In the genomic region with DNA sequence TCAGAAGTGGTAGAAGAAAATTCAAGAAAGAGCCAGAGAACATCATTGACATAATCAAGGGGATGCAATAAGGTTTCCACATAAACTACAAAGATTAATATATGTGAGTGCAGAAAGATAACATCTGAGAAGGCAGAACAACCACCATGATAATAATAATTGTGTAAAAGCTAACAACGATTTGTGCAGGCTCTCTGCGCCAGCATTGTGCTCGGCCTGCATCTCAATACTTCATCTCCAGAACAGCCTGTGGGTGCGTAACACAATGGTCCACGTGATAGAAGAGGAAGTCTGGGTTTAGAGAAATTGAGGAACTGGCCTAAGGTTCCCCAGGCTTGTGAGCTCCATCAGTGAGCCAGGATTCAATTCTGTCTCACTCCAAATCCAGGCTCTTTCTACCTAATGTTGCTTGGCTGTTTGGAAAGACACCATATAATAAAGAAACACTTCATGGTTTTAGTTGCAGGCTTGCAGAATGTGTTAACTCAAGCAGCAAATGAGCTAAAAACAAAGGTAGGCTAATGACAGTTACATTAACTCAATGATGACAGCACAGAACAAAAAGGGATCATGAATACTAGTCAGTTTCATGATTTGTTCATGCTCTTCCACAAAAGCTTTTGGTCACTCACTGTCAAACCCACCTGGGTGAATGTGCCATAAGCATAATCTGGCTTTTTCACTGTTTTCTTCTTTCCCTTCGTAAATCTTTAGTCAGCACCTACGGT, we compare ENCODE assay signal across 8 cellular contexts.
DNase-seq lines count a peak whose midpoint lies in the region; ATAC-seq and TF ChIP-seq lines count a peak whose summit lies in the region.

No MANE protein-coding gene starts in this region.

- H3K36me3 Mint-ChIP-seq in activated CD4-positive, alpha-beta T cell treated with anti-CD3 and anti-CD28 coated beads, Interleukin-2, amount 10 ng/mL, durations not matched to agents 24 days and 14 days (ENCODE audit: low read depth): peaks cover 3% of the 10 kb centered on the region
- peaks cover 9% of the 10 kb centered on the region for H3K36me3 Mint-ChIP-seq in activated B cell treated with CpG ODN at 0.5 μM for 24 hours (ENCODE audit: low read depth)
- H3K36me3 Mint-ChIP-seq in stimulated activated effector memory CD8-positive, alpha-beta T cell treated with anti-CD3 and anti-CD28 coated beads, Interleukin-12 subunit alpha, Interleukin-12 subunit beta, amount 100 ng/mL, for 72 hours: no peaks in the 10 kb centered on the region

- TF ChIP-seq CTCF in activated B cell treated with CpG ODN at 0.5 μM for 24 hours (IDR thresholded peaks at IDR 0.05): no peak

- intact Hi-C loops in activated CD4-positive, alpha-beta T cell treated with anti-CD3 and anti-CD28 coated beads, Interleukin-2, amount 10 ng/mL, durations not matched to agents 24 days and 14 days (cut with micrococcal nuclease): loop anchor here (5.0 kb wide), 1 partner anchor 97 kb away; no protein-coding TSS in a partner anchor
- intact Hi-C loops in activated B cell treated with CpG ODN at 0.5 μM for 24 hours (cut with micrococcal nuclease): loop anchor here (1.0 kb wide), 1 partner anchor 71 kb away; the partner anchor contains the start of gene LY86

- peak; percentile 70 for DNase-seq in activated CD4-positive, alpha-beta T cell treated with anti-CD3 and anti-CD28 coated beads, Interleukin-2, amount 10 ng/mL, durations not matched to agents 24 days and 14 days
- no peak for DNase-seq in activated CD4-positive, alpha-beta T cell treated with anti-CD3 and anti-CD28 coated beads, Interleukin-2, amount 50 U/mL, for 1 hour
- DNase-seq in activated B cell treated with CpG ODN at 0.5 μM for 24 hours (no peak), iPS-NIHi11 (ENCODE audit: low spot score) (no peak), NCI-H748 (lab: John Stamatoyannopoulos, UW; ENCODE audit: unreplicated experiment) (no peak), NCI-H2107 treated with DMSO at 0.1 percent for 48 hours (lab: John Stamatoyannopoulos, UW; ENCODE audit: unreplicated experiment) (no peak)
- no peak for DNase-seq in stimulated activated effector memory CD8-positive, alpha-beta T cell treated with anti-CD3 and anti-CD28 coated beads, Interleukin-12 subunit alpha, Interleukin-12 subunit beta, amount 100 ng/mL, for 72 hours (ENCODE audit: low spot score in 2 of 2)

- ATAC-seq in HG03196 (IDR thresholded peaks at IDR 0.05; ENCODE audit: unreplicated experiment): peak; percentile 36
- ATAC-seq in activated B cell treated with CpG ODN at 0.5 μM for 24 hours (ENCODE audit: low read depth): peak; percentile 95
- no peak for ATAC-seq in stimulated activated effector memory CD8-positive, alpha-beta T cell treated with anti-CD3 and anti-CD28 coated beads, Interleukin-12 subunit alpha, Interleukin-12 subunit beta, amount 100 ng/mL, for 72 hours

- H3K27ac Mint-ChIP-seq in activated CD4-positive, alpha-beta T cell treated with anti-CD3 and anti-CD28 coated beads, Interleukin-2, amount 10 ng/mL, durations not matched to agents 24 days and 14 days: peak overlapping the region; percentile 99
- peak overlapping the region; percentile 93 for H3K27ac Mint-ChIP-seq in activated B cell treated with CpG ODN at 0.5 μM for 24 hours
- peak overlapping the region; percentile 88 for H3K27ac Mint-ChIP-seq in stimulated activated effector memory CD8-positive, alpha-beta T cell treated with anti-CD3 and anti-CD28 coated beads, Interleukin-12 subunit alpha, Interleukin-12 subunit beta, amount 100 ng/mL, for 72 hours

- no peaks in the 10 kb centered on the region for H3K9me3 Mint-ChIP-seq in activated CD4-positive, alpha-beta T cell treated with anti-CD3 and anti-CD28 coated beads, Interleukin-2, amount 10 ng/mL, durations not matched to agents 24 days and 14 days
- no peaks in the 10 kb centered on the region for H3K9me3 Mint-ChIP-seq in activated B cell treated with CpG ODN at 0.5 μM for 24 hours
- no peaks in the 10 kb centered on the region for H3K9me3 Mint-ChIP-seq in stimulated activated effector memory CD8-positive, alpha-beta T cell treated with anti-CD3 and anti-CD28 coated beads, Interleukin-12 subunit alpha, Interleukin-12 subunit beta, amount 100 ng/mL, for 72 hours

- peak overlapping the region; percentile 31 for H3K4me3 Mint-ChIP-seq in activated CD4-positive, alpha-beta T cell treated with anti-CD3 and anti-CD28 coated beads, Interleukin-2, amount 10 ng/mL, durations not matched to agents 24 days and 14 days
- peak overlapping the region; percentile 47 for H3K4me3 Mint-ChIP-seq in activated B cell treated with CpG ODN at 0.5 μM for 24 hours
- no peak overlapping the region for H3K4me3 Mint-ChIP-seq in stimulated activated effector memory CD8-positive, alpha-beta T cell treated with anti-CD3 and anti-CD28 coated beads, Interleukin-12 subunit alpha, Interleukin-12 subunit beta, amount 100 ng/mL, for 72 hours

- POLR2A ChIA-PET in activated B cell treated with CpG ODN at 0.5 μM for 24 hours (lab: Charles Lee): interaction anchor here (0.7 to 3.7 kb wide), 6 partner anchors 23 to 414 kb away, joined by 3 to 52 read pairs (median 5); partner anchors contain the start of gene LY86

- peaks cover 74% of the 10 kb centered on the region for H3K4me1 Mint-ChIP-seq in activated CD4-positive, alpha-beta T cell treated with anti-CD3 and anti-CD28 coated beads, Interleukin-2, amount 10 ng/mL, durations not matched to agents 24 days and 14 days
- peaks cover 39% of the 10 kb centered on the region for H3K4me1 Mint-ChIP-seq in activated B cell treated with CpG ODN at 0.5 μM for 24 hours
- peaks cover 41% of the 10 kb centered on the region for H3K4me1 Mint-ChIP-seq in stimulated activated effector memory CD8-positive, alpha-beta T cell treated with anti-CD3 and anti-CD28 coated beads, Interleukin-12 subunit alpha, Interleukin-12 subunit beta, amount 100 ng/mL, for 72 hours

- CTCF ChIA-PET in activated B cell treated with CpG ODN at 0.5 μM for 24 hours (lab: Charles Lee): interaction anchor here (0.6 to 1.8 kb wide), 10 partner anchors 10 to 282 kb away, joined by 3 to 8 read pairs (median 4); partner anchors contain the start of gene LY86

- H3K27me3 Mint-ChIP-seq in activated CD4-positive, alpha-beta T cell treated with anti-CD3 and anti-CD28 coated beads, Interleukin-2, amount 10 ng/mL, durations not matched to agents 24 days and 14 days: no peaks in the 10 kb centered on the region
- no peaks in the 10 kb centered on the region for H3K27me3 Mint-ChIP-seq in activated B cell treated with CpG ODN at 0.5 μM for 24 hours
